In genomic region chr19:6423499-6424189, GRCh38 we compare ENCODE assay signal across 8 cellular contexts.
DNase-seq lines count a peak whose midpoint lies in the region; ATAC-seq and TF ChIP-seq lines count a peak whose summit lies in the region.

No MANE protein-coding gene starts in this region.

- peak overlapping the region; percentile 92 for H3K9ac ChIP-seq in adipocyte (ENCODE audit: low read length)

- no peak for ATAC-seq in GM21367 (IDR thresholded peaks at IDR 0.05; ENCODE audit: unreplicated experiment)
- no peak for ATAC-seq in HG02623 (IDR thresholded peaks at IDR 0.05; ENCODE audit: unreplicated experiment)

- DNase-seq in NCI-H2227 treated with DMSO at 0.1 percent for 48 hours (lab: John Stamatoyannopoulos, UW) (peak; percentile 8), adipocyte (ENCODE audit: low read depth) (peak; percentile 75), iPS DF 6.9 (ENCODE audit: low read depth, low spot score) (no peak), skeletal muscle cell (ENCODE audit: low read depth) (peak; percentile 7)
- no peak for DNase-seq in central memory CD4-positive, alpha-beta T cell

- H3K9me3 ChIP-seq in adipocyte (ENCODE audit: control insufficient read depth, low read length) (no peaks in the 10 kb centered on the region), iPS DF 6.9 (ENCODE audit: control insufficient read depth, insufficient read depth, low read length) (no peaks in the 10 kb centered on the region; the same call in 1 of the 2 replicates)

- H3K27me3 ChIP-seq in adipocyte (replicated peaks; ENCODE audit: control insufficient read depth, insufficient read depth, low read length) (no peaks in the 10 kb centered on the region), iPS DF 6.9 (ENCODE audit: control insufficient read depth, insufficient read depth, low read length) (no peaks in the 10 kb centered on the region)

- H3K4me3 ChIP-seq in GM12875 (ENCODE audit: low read depth, low read length): peak overlapping the region; percentile 91
- peak overlapping the region; percentile 94 for H3K4me3 ChIP-seq in adipocyte (ENCODE audit: low read length)
- H3K4me3 ChIP-seq in iPS DF 6.9 (ENCODE audit: low read length): peak overlapping the region; percentile 69
- peak overlapping the region; percentile 71 for H3K4me3 ChIP-seq in skeletal muscle cell (ENCODE audit: low read depth, low read length)

- H3K4me1 ChIP-seq in adipocyte (ENCODE audit: control insufficient read depth, insufficient read depth, low read length) (peaks cover 19% of the 10 kb centered on the region), iPS DF 6.9 (ENCODE audit: control insufficient read depth, insufficient read depth, low read length) (no peaks in the 10 kb centered on the region)

- no CpG with 5 or more reads among the region's 20 CpGs for WGBS in iPS DF 6.9 (ENCODE audit: insufficient coverage, insufficient read length)

- no peak overlapping the region for H3K27ac ChIP-seq in iPS DF 6.9 (ENCODE audit: low read length)

- no peak for TF ChIP-seq CTCF in GM12875 (IDR thresholded peaks at IDR 0.05; ENCODE audit: borderline replicate concordance, insufficient read depth, low read depth, low read length)

- H3K36me3 ChIP-seq in adipocyte (ENCODE audit: control insufficient read depth, insufficient read depth, low read length, severe bottlenecking) (peaks cover 31% of the 10 kb centered on the region), iPS DF 6.9 (ENCODE audit: control insufficient read depth, insufficient read depth, low read length) (peaks cover 28% of the 10 kb centered on the region)

Comparison
In these comparisons a context has a peak if more than half of its experiments do, and no peak if none do; other contexts are left out.
1. DNase-seq: peak in NCI-H2227 treated with DMSO at 0.1 percent for 48 hours (single experiment), adipocyte (single experiment) and skeletal muscle cell (single experiment); none in iPS DF 6.9 (single experiment) and central memory CD4-positive, alpha-beta T cell (single experiment).
2. Peak in every context shown above with its lines, with median percentiles within 50 percentile points of each other: H3K4me3 ChIP-seq.